In genomic region chr6:44898296-44898930, GRCh38 we compare ENCODE assay signal across 19 cellular contexts.
DNase-seq lines count a peak whose midpoint lies in the region; TF ChIP-seq lines count a peak whose summit lies in the region.
"Had no signal": no experiment of that assay in that cellular context is flagged by ENCODE, and none has a peak within 500 bp of the region (broad histone marks: within the 10 kb centered on the region; RNA-seq: fewer than 3 reads in every experiment).

No MANE protein-coding gene starts in this region.

- H3K4me3 Mint-ChIP-seq in nephron progenitor cell = no peak overlapping the region
- H3K4me3 Mint-ChIP-seq: CD4-positive, alpha-beta memory T cell had no signal

- H3K27me3 Mint-ChIP-seq in nephron progenitor cell (ENCODE audit: low read depth, poor library complexity) = no peaks in the 10 kb centered on the region
- H3K27me3 Mint-ChIP-seq: CD4-positive, alpha-beta memory T cell had no signal

- H3K9me3 ChIP-seq in SJCRH30 (replicated peaks) (peaks cover 11% of the 10 kb centered on the region), ovary (no peaks in the 10 kb centered on the region)
- H3K9me3 ChIP-seq: prostate gland had no signal

- WGBS in ovary, 3 donors = 81 to 84% (median 82%) methylated on average over 10 of the region's 10 CpGs

- H3K4me3 ChIP-seq in SJCRH30 = no peak overlapping the region
- H3K4me3 ChIP-seq in fibroblast of the aortic adventitia (ENCODE audit: low read depth, low read length) = no peak overlapping the region
- H3K4me3 ChIP-seq in ovary = no peak overlapping the region
- H3K4me3 ChIP-seq: cardiac muscle cell, prostate gland had no signal

- DNase-seq in GM04504 (ENCODE audit: low read depth) (peak; percentile 52), SJCRH30 (peak; percentile 61 to 71), fibroblast of the aortic adventitia (ENCODE audit: low read depth) (peak; percentile 69), non-pigmented ciliary epithelial cell (ENCODE audit: low read depth) (peak; percentile 42), ovary (no peak), nephron progenitor cell (no peak), NCI-H2029 treated with DMSO at 0.1 percent for 48 hours (lab: John Stamatoyannopoulos, UW) (no peak), SK-N-DZ (ENCODE audit: low spot score) (no peak)
- DNase-seq: activated CD4-positive, alpha-beta T cell treated with anti-CD3 and anti-CD28 coated beads for 1 hour; activated naive CD4-positive, alpha-beta T cell treated with Interleukin-2 at 50 U/mL for 16 hours; CD4-positive, alpha-beta memory T cell; effector memory CD4-positive, alpha-beta T cell; glutamatergic neuron; NCI-H2029; NCI-H748 treated with DMSO at 0.1 percent for 48 hours; RPMI8226; T-helper 1 cell had no signal

- H3K9me3 Mint-ChIP-seq in nephron progenitor cell = peaks cover 41% of the 10 kb centered on the region

- H3K27me3 ChIP-seq in SJCRH30 (no peaks in the 10 kb centered on the region), ovary (no peaks in the 10 kb centered on the region)
- H3K27me3 ChIP-seq: cardiac muscle cell had no signal

- H3K36me3 ChIP-seq in SJCRH30 (no peaks in the 10 kb centered on the region), ovary (no peaks in the 10 kb centered on the region)
- H3K36me3 ChIP-seq: cardiac muscle cell, prostate gland had no signal

- no peaks in the 10 kb centered on the region for H3K4me1 Mint-ChIP-seq in nephron progenitor cell

- TF ChIP-seq POLR2A in ovary (IDR thresholded peaks at IDR 0.05) = no peak

- H3K27ac Mint-ChIP-seq in nephron progenitor cell = no peak overlapping the region

- H3K36me3 Mint-ChIP-seq in nephron progenitor cell (ENCODE audit: low read depth) = peaks cover 35% of the 10 kb centered on the region

- TF ChIP-seq EP300 in ovary (IDR thresholded peaks at IDR 0.05) = no peak

- peak overlapping the region; percentile 11 for H3K27ac ChIP-seq in SJCRH30
- H3K27ac ChIP-seq in ovary = no peak overlapping the region
- H3K27ac ChIP-seq: cardiac muscle cell, prostate gland had no signal

- H3K4me1 ChIP-seq in SJCRH30 (peaks cover 32% of the 10 kb centered on the region), ovary (ENCODE audit: insufficient read depth) (no peaks in the 10 kb centered on the region)
- H3K4me1 ChIP-seq: prostate gland had no signal

- TF ChIP-seq CTCF in fibroblast of the aortic adventitia (IDR thresholded peaks at IDR 0.05; ENCODE audit: insufficient read depth, low read length) = no peak
- no peak for TF ChIP-seq CTCF in ovary (IDR thresholded peaks at IDR 0.05)
- no peak for TF ChIP-seq CTCF in nephron progenitor cell (IDR thresholded peaks at IDR 0.05)

- intact Hi-C loops in ovary (cut with DNase I) = no loop called here

Comparison
In these comparisons a context has a peak if more than half of its experiments do, and no peak if none do; other contexts are left out.
1. DNase-seq: peak in GM04504 (single experiment), SJCRH30 (2 of 2), fibroblast of the aortic adventitia (single experiment) and non-pigmented ciliary epithelial cell (single experiment); none in ovary (0 of 5), nephron progenitor cell (single experiment), NCI-H2029 treated with DMSO at 0.1 percent for 48 hours (single experiment) and SK-N-DZ (single experiment).